18 cellular contexts compared by ENCODE assay signal in genomic region chr18:36308711-36309435, GRCh38. TPM values are rescaled to one million over a fixed set of nuclear protein-coding genes. Genes with fewer than 3 reads are reported as not detected.
A peak's percentile ranks its signal among the peaks of the same experiment; 100 is the strongest.
DNase-seq lines count a peak whose midpoint lies in the region; ATAC-seq, FAIRE-seq and TF ChIP-seq lines count a peak whose summit lies in the region.
"Had no signal": no experiment of that assay in that cellular context is flagged by ENCODE, and none has a peak within 500 bp of the region (broad histone marks: within the 10 kb centered on the region; RNA-seq: fewer than 3 reads in every experiment).

No MANE protein-coding gene starts in this region.

- H3K9me3 Mint-ChIP-seq in astrocyte (ENCODE audit: unreplicated experiment), result no peaks in the 10 kb centered on the region
- no peaks in the 10 kb centered on the region for H3K9me3 Mint-ChIP-seq in CD4-positive, alpha-beta T cell

- peaks cover 2% of the 10 kb centered on the region for H3K36me3 Mint-ChIP-seq in astrocyte (ENCODE audit: low read depth, unreplicated experiment)
- H3K36me3 Mint-ChIP-seq in CD4-positive, alpha-beta T cell (ENCODE audit: low read depth), result no peaks in the 10 kb centered on the region

- peaks cover 56% of the 10 kb centered on the region for H3K4me1 Mint-ChIP-seq in astrocyte (ENCODE audit: low read depth, unreplicated experiment)
- H3K4me1 Mint-ChIP-seq in CD4-positive, alpha-beta T cell (ENCODE audit: low read depth), result no peaks in the 10 kb centered on the region
- H3K4me1 Mint-ChIP-seq: activated CD4-positive, alpha-beta T cell treated with anti-CD3 and anti-CD28 coated beads for 36 hours had no signal

- POLR2A ChIA-PET in CD4-positive, alpha-beta T cell (lab: Charles Lee), result no interaction called here

- peak overlapping the region; percentile 38 for H3K27ac ChIP-seq in right cardiac atrium (ENCODE audit: low read length)
- H3K27ac ChIP-seq in astrocyte (ENCODE audit: low read depth, low read length), result peak overlapping the region; percentile 99
- H3K27ac ChIP-seq in kidney (ENCODE audit: low read depth in 2 of 2, low read length in 2 of 2), result peak overlapping the region; percentile 63 to 64
- no peak overlapping the region for H3K27ac ChIP-seq in dorsolateral prefrontal cortex
- H3K27ac ChIP-seq in CD4-positive, alpha-beta T cell (ENCODE audit: low read depth, low read length), result no peak overlapping the region
- H3K27ac ChIP-seq: ovary, upper lobe of left lung had no signal

- WGBS in right cardiac atrium, result 62% methylated on average over 7 of the region's 7 CpGs

- H3K4me3 ChIP-seq in right cardiac atrium (ENCODE audit: low read length) (no peak overlapping the region), astrocyte (ENCODE audit: insufficient read depth, low read depth, low read length) (peak overlapping the region; percentile 15), kidney (ENCODE audit: low read length in 2 of 2) (peak overlapping the region in 1 of 2 donors; percentile 14), dorsolateral prefrontal cortex (no peak overlapping the region)
- H3K4me3 ChIP-seq: ovary, upper lobe of left lung had no signal

- CTCF ChIA-PET in CD4-positive, alpha-beta T cell (lab: Charles Lee), result no interaction called here

- peaks cover 47% of the 10 kb centered on the region for H3K79me2 ChIP-seq in astrocyte (ENCODE audit: insufficient read depth, low read length)

- H4K20me1 ChIP-seq in astrocyte (ENCODE audit: insufficient read depth, low read length), result no peaks in the 10 kb centered on the region

- H3K27ac Mint-ChIP-seq in astrocyte (ENCODE audit: unreplicated experiment), result peak overlapping the region; percentile 85
- H3K27ac Mint-ChIP-seq in CD4-positive, alpha-beta T cell, result no peak overlapping the region
- H3K27ac Mint-ChIP-seq: activated CD4-positive, alpha-beta T cell treated with anti-CD3 and anti-CD28 coated beads for 36 hours had no signal

- no peak for DNase-seq in right cardiac atrium
- no peak for DNase-seq in left ventricle myocardium superior
- DNase-seq in astrocyte (ENCODE audit: low read depth), result no peak
- DNase-seq in kidney, result peak; percentile 33
- no peak for DNase-seq in dorsolateral prefrontal cortex
- no peak for DNase-seq in amniotic stem cell (lab: John Stamatoyannopoulos, UW)
- DNase-seq in HT-29 (ENCODE audit: low spot score), result no peak
- DNase-seq in CD4-positive, alpha-beta T cell, result no peak
- DNase-seq: activated CD4-positive, alpha-beta T cell treated with anti-CD3 and anti-CD28 coated beads for 36 hours; activated gamma-delta T cell treated with Interleukin-2 at 50 U/mL for 16 hours; hippocampal formation; NCI-H187 treated with DMSO at 0.1 percent for 48 hours; NCI-H446 treated with DMSO at 0.1 percent for 48 hours; SHP77 treated with DMSO at 0.1 percent for 48 hours; stimulated activated CD4-positive, alpha-beta T cell treated with anti-CD3 and anti-CD28 coated beads, Interleukin-12 subunit alpha, Interleukin-12 subunit beta, amount 100 ng/mL, for 4 hours; stimulated activated naive CD4-positive, alpha-beta T cell had no signal

- FAIRE-seq in astrocyte (lab: Jason Lieb, UNC) (no peak), kidney (lab: Jason Lieb, UNC) (no peak)

- H3K4me1 ChIP-seq in right cardiac atrium (ENCODE audit: control insufficient read depth, insufficient read depth, low read length) (peaks cover 17% of the 10 kb centered on the region), astrocyte (ENCODE audit: insufficient read depth, low read length) (peaks cover 34% of the 10 kb centered on the region), kidney (ENCODE audit: control insufficient read depth in 1 of 2, insufficient read depth in 1 of 2, low read depth in 1 of 2, low read length in 2 of 2) (peaks cover 27 to 33% of the 10 kb centered on the region in 2 donors)
- H3K4me1 ChIP-seq: upper lobe of left lung had no signal

- no peaks in the 10 kb centered on the region for H3K27me3 ChIP-seq in right cardiac atrium (ENCODE audit: control insufficient read depth, insufficient read depth)
- H3K27me3 ChIP-seq in astrocyte (ENCODE audit: insufficient read depth, low read length), result no peaks in the 10 kb centered on the region
- peaks cover 0 to 5% (median 0%) of the 10 kb centered on the region in 45 donors for H3K27me3 ChIP-seq in dorsolateral prefrontal cortex
- peaks cover 26% of the 10 kb centered on the region for H3K27me3 ChIP-seq in CD4-positive, alpha-beta T cell (ENCODE audit: control insufficient read depth, insufficient read depth, low read length)
- H3K27me3 ChIP-seq: ovary, upper lobe of left lung had no signal

- intact Hi-C loops in right cardiac atrium (cut with DNase I) (loop anchor here in 1 of 4 donors (10.0 kb wide), 1 partner anchor 156 kb away; no protein-coding TSS in a partner anchor), left ventricle myocardium superior (cut with micrococcal nuclease) (loop anchor here (10.0 kb wide), 1 partner anchor 256 kb away; no protein-coding TSS in a partner anchor), kidney (cut with DNase I) (no loop called here), dorsolateral prefrontal cortex (cut with DNase I) (no loop called here)
- intact Hi-C loops in CD4-positive, alpha-beta T cell (cut with DNase I, micrococcal nuclease), result no loop called here

- peak overlapping the region; percentile 51 for H3K4me3 Mint-ChIP-seq in astrocyte (ENCODE audit: unreplicated experiment)
- H3K4me3 Mint-ChIP-seq in CD4-positive, alpha-beta T cell, result no peak overlapping the region
- H3K4me3 Mint-ChIP-seq: activated CD4-positive, alpha-beta T cell treated with anti-CD3 and anti-CD28 coated beads for 36 hours had no signal

- ATAC-seq in right cardiac atrium (no peak), left ventricle myocardium superior (no peak)
- no peak for ATAC-seq in CD4-positive, alpha-beta T cell (ENCODE audit: poor library complexity)
- ATAC-seq: activated CD4-positive, alpha-beta T cell treated with anti-CD3 and anti-CD28 coated beads for 36 hours had no signal

- H3K9me3 ChIP-seq in right cardiac atrium (ENCODE audit: control insufficient read depth, low read length) (no peaks in the 10 kb centered on the region), astrocyte (ENCODE audit: insufficient read depth, low read depth, low read length) (no peaks in the 10 kb centered on the region), kidney (ENCODE audit: control insufficient read depth in 1 of 2, low read length in 2 of 2) (no peaks in the 10 kb centered on the region)
- H3K9me3 ChIP-seq in CD4-positive, alpha-beta T cell (ENCODE audit: control insufficient read depth, low read length), result no peaks in the 10 kb centered on the region
- H3K9me3 ChIP-seq: ovary, upper lobe of left lung had no signal

- peak overlapping the region; percentile 21 for H2AFZ ChIP-seq in astrocyte (ENCODE audit: low read depth, low read length)

- H3K4me2 ChIP-seq in astrocyte (ENCODE audit: low read length), result peak overlapping the region; percentile 83

- H3K27me3 Mint-ChIP-seq in astrocyte (ENCODE audit: low read depth, unreplicated experiment), result no peaks in the 10 kb centered on the region
- H3K27me3 Mint-ChIP-seq in CD4-positive, alpha-beta T cell, result peaks cover 78% of the 10 kb centered on the region

- H3K36me3 ChIP-seq in astrocyte (ENCODE audit: insufficient read depth, low read length), result no peaks in the 10 kb centered on the region
- no peaks in the 10 kb centered on the region for H3K36me3 ChIP-seq in kidney (ENCODE audit: control insufficient read depth in 1 of 2, insufficient read depth in 2 of 2, low read length in 2 of 2)
- H3K36me3 ChIP-seq: ovary, upper lobe of left lung had no signal

- TF ChIP-seq CTCF in astrocyte (IDR thresholded peaks at IDR 0.05; ENCODE audit: insufficient read depth, low read depth, low read length), result no peak
- TF ChIP-seq CTCF in kidney (IDR thresholded peaks at IDR 0.05; ENCODE audit: borderline replicate concordance, extremely low read depth, insufficient read depth), result no peak
- TF ChIP-seq CTCF in dorsolateral prefrontal cortex (IDR thresholded peaks at IDR 0.05 in 54 of 56, conservative IDR thresholded peaks at IDR 0.05 in 2 of 56; ENCODE audit: low read depth in 1 of 56, partially characterized antibody in 56 of 56), result no peak
- no peak for TF ChIP-seq CTCF in CD4-positive, alpha-beta T cell (IDR thresholded peaks at IDR 0.05)

- peak overlapping the region; percentile 67 for H3K9ac ChIP-seq in astrocyte (ENCODE audit: low read length)
- H3K9ac ChIP-seq in kidney (ENCODE audit: low read length in 2 of 2), result peak overlapping the region in 1 of 2 donors; percentile 31

RNA-seq across cellular contexts. Expression of gene FHOD3, which starts 11.4 kb away (rescaled TPM):
- total RNA-seq in right cardiac atrium, result 100 to 1,000 TPM; 118 to 157 (median 142) TPM
- 118 TPM for polyA plus RNA-seq in right cardiac atrium
- 347 TPM for total RNA-seq in left ventricle myocardium superior
- 5.9 and 6.1 TPM in 2 replicates for total RNA-seq in astrocyte
- total RNA-seq in kidney, result 21.5 TPM
- polyA plus RNA-seq in kidney (ENCODE audit: insufficient read depth, low read depth, low replicate concordance), result 28.0 TPM
- 10 to 100 TPM; 17.3 to 55.7 (median 36.2) TPM for total RNA-seq in dorsolateral prefrontal cortex
- not detected in 2 replicates for total RNA-seq in HT-29 (2014; rRNA removed; shearing (Covaris generic))
- not detected for total RNA-seq in CD4-positive, alpha-beta T cell
- total RNA-seq: activated CD4-positive, alpha-beta T cell treated with anti-CD3 and anti-CD28 coated beads for 36 hours had no signal

Comparison
In these comparisons a context has a peak if more than half of its experiments do, and no peak if none do; other contexts are left out.
1. H3K27ac ChIP-seq: peak in right cardiac atrium (single experiment), astrocyte (single experiment) and kidney (2 of 2); none in dorsolateral prefrontal cortex (0 of 59) and CD4-positive, alpha-beta T cell (single experiment).